In the genomic region with DNA sequence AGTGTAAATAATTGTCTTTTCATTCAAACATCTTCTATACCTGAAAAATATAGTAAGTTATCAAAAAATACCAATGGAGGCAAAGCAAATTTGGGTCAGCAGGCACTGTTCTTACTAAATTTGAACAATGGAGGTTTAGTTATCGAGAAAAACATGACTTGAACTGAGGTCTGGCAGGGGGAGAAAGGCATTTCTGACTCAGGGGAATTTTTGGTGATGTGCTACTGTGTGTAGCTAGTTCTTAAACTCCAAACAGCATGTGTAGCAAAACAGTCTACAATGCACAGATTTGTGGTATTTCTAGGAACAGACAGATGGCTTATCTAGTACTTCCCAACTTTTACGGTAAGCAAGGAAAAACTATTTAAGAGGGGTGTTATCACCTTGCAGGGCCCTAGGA, we compare ENCODE assay signal across 31 cellular contexts.
"Had no signal": no experiment of that assay in that cellular context is flagged by ENCODE, and none has a peak within 500 bp of the region (broad histone marks: within the 10 kb centered on the region; RNA-seq: fewer than 3 reads in every experiment).

No MANE protein-coding gene starts in this region.

- H3K27me3 Mint-ChIP-seq: activated CD4-positive, alpha-beta memory T cell treated with anti-CD3 and anti-CD28 coated beads, Interleukin-2, amount 10 ng/mL, durations not matched to agents 7 days and 5 days; activated CD4-positive, alpha-beta T cell treated with anti-CD3 and anti-CD28 coated beads, Interleukin-2, amount 10 ng/mL, durations not matched to agents 7 days and 5 days; activated naive CD8-positive, alpha-beta T cell; activated T-cell treated with anti-CD3 and anti-CD28 coated beads, Interleukin-2, amount 50 U/mL, for 24 hours; central memory CD8-positive, alpha-beta T cell; dendritic cell treated with granulocyte-macrophage colony-stimulating factor and Interleukin-4, amounts not matched to agents 40 ng/mL and 50 ng/mL, for 4 days had no signal

- H3K36me3 ChIP-seq: brain microvascular endothelial cell, esophagus muscularis mucosa, gastrocnemius medialis, heart left ventricle had no signal

- H3K27me3 ChIP-seq: brain microvascular endothelial cell, dorsolateral prefrontal cortex, esophagus muscularis mucosa, foreskin keratinocyte, gastrocnemius medialis, heart left ventricle had no signal

- H3K9me3 ChIP-seq: esophagus muscularis mucosa, gastrocnemius medialis, heart left ventricle had no signal

- H3K36me3 Mint-ChIP-seq: activated naive CD8-positive, alpha-beta T cell had no signal

- H3K4me1 Mint-ChIP-seq: central memory CD8-positive, alpha-beta T cell had no signal

- FAIRE-seq: astrocyte, bronchial epithelial cell had no signal

- H3K27ac ChIP-seq: brain microvascular endothelial cell, coronary artery, dorsolateral prefrontal cortex, esophagus muscularis mucosa, foreskin keratinocyte, gastrocnemius medialis, heart left ventricle had no signal

- H3K9me3 Mint-ChIP-seq: activated CD4-positive, alpha-beta memory T cell treated with anti-CD3 and anti-CD28 coated beads, Interleukin-2, amount 10 ng/mL, durations not matched to agents 7 days and 5 days; activated T-cell treated with anti-CD3 and anti-CD28 coated beads, Interleukin-2, amount 50 U/mL, for 24 hours; activated T-cell treated with anti-CD3 and anti-CD28 coated beads, Interleukin-2, amount 50 U/mL, for 72 hours; central memory CD8-positive, alpha-beta T cell; dendritic cell treated with granulocyte-macrophage colony-stimulating factor and Interleukin-4, amounts not matched to agents 40 ng/mL and 50 ng/mL, for 4 days; endodermal cell had no signal

- ATAC-seq: foreskin keratinocyte, gastrocnemius medialis, heart left ventricle had no signal

- DNase-seq: activated CD4-positive, alpha-beta memory T cell treated with anti-CD3 and anti-CD28 coated beads, Interleukin-2, amount 10 ng/mL, durations not matched to agents 7 days and 5 days; activated CD4-positive, alpha-beta T cell treated with anti-CD3 and anti-CD28 coated beads, Interleukin-2, amount 10 ng/mL, durations not matched to agents 7 days and 5 days; activated CD4-positive, alpha-beta T cell treated with anti-CD3 and anti-CD28 coated beads, Interleukin-2, amount 50 U/mL, for 4 hours; activated CD4-positive, CD25-positive, alpha-beta regulatory T cell; activated CD8-positive, alpha-beta memory T cell treated with anti-CD3 and anti-CD28 coated beads, Interleukin-2, amount 50 U/mL, for 48 hours; activated effector memory CD4-positive, alpha-beta T cell treated with Interleukin-2 at 50 U/mL for 16 hours; activated gamma-delta T cell treated with Interleukin-2 at 50 U/mL for 16 hours; activated naive CD4-positive, alpha-beta T cell treated with anti-CD3 and anti-CD28 coated beads, Interleukin-2, amount 50 U/mL, for 16 hours; activated naive CD4-positive, alpha-beta T cell treated with Interleukin-2 at 50 U/mL for 16 hours; activated T-cell treated with anti-CD3 and anti-CD28 coated beads for 4 hours; activated T-cell treated with anti-CD3 and anti-CD28 coated beads, Interleukin-2, amount 50 U/mL, for 24 hours; amniotic stem cell; anterior cingulate cortex; brain microvascular endothelial cell; dorsolateral prefrontal cortex; effector memory CD4-positive, alpha-beta T cell; endodermal cell; erythroblast; foreskin keratinocyte; gastrocnemius medialis; glutamatergic neuron; heart left ventricle; hypothalamus had no signal

- H3K4me3 Mint-ChIP-seq: activated CD4-positive, alpha-beta memory T cell treated with anti-CD3 and anti-CD28 coated beads, Interleukin-2, amount 10 ng/mL, durations not matched to agents 7 days and 5 days; activated CD4-positive, alpha-beta T cell treated with anti-CD3 and anti-CD28 coated beads, Interleukin-2, amount 10 ng/mL, durations not matched to agents 7 days and 5 days; activated naive CD8-positive, alpha-beta T cell; activated T-cell treated with anti-CD3 and anti-CD28 coated beads, Interleukin-2, amount 50 U/mL, for 24 hours; activated T-cell treated with anti-CD3 and anti-CD28 coated beads, Interleukin-2, amount 50 U/mL, for 72 hours; central memory CD8-positive, alpha-beta T cell; dendritic cell treated with granulocyte-macrophage colony-stimulating factor and Interleukin-4, amounts not matched to agents 40 ng/mL and 50 ng/mL, for 4 days; endodermal cell had no signal

- H3K4me1 ChIP-seq: esophagus muscularis mucosa, foreskin keratinocyte, gastrocnemius medialis, heart left ventricle had no signal

- H3K4me3 ChIP-seq: coronary artery, dorsolateral prefrontal cortex, esophagus muscularis mucosa, gastrocnemius medialis, heart left ventricle had no signal

- H3K27ac Mint-ChIP-seq: activated CD4-positive, alpha-beta memory T cell treated with anti-CD3 and anti-CD28 coated beads, Interleukin-2, amount 10 ng/mL, durations not matched to agents 7 days and 5 days; activated CD4-positive, alpha-beta T cell treated with anti-CD3 and anti-CD28 coated beads, Interleukin-2, amount 10 ng/mL, durations not matched to agents 7 days and 5 days; activated naive CD8-positive, alpha-beta T cell; activated T-cell treated with anti-CD3 and anti-CD28 coated beads, Interleukin-2, amount 50 U/mL, for 24 hours; activated T-cell treated with anti-CD3 and anti-CD28 coated beads, Interleukin-2, amount 50 U/mL, for 72 hours; dendritic cell treated with granulocyte-macrophage colony-stimulating factor and Interleukin-4, amounts not matched to agents 40 ng/mL and 50 ng/mL, for 4 days; endodermal cell had no signal
